ENCODE assay signal across 3 cellular contexts in genomic region chr17:82503094-82503727, GRCh38.
TF ChIP-seq lines count a peak whose summit lies in the region.

No MANE protein-coding gene starts in this region.

TF ChIP-seq in SK-N-SH, 30 proteins besides CTCF, POLR2A, EP300 and RAD21:
- TF ChIP-seq GABPA (IDR thresholded peaks at IDR 0.05; ENCODE audit: low read depth) (no peak), SIN3A (IDR thresholded peaks at IDR 0.05; ENCODE audit: borderline replicate concordance, low read depth, low read length) (no peak), YY1 (IDR thresholded peaks at IDR 0.05; ENCODE audit: low read depth) (no peak), ELF1 (IDR thresholded peaks at IDR 0.05) (no peak)

TF ChIP-seq in SK-N-SH treated with all-trans-retinoic acid at 6 μM for 48 hours, 23 proteins besides CTCF, POLR2A, EP300 and RAD21:
- no peak for TF ChIP-seq ZNF565 (CRISPR knock-in tag; conservative IDR thresholded peaks at IDR 0.05; ENCODE audit: low read depth)
- TF ChIP-seq TSHZ2 (CRISPR knock-in tag; IDR thresholded peaks at IDR 0.05) = no peak
- no peak for TF ChIP-seq ARNTL (CRISPR knock-in tag; IDR thresholded peaks at IDR 0.05; ENCODE audit: borderline replicate concordance, low read depth)
- TF ChIP-seq ISL1 (CRISPR knock-in tag; IDR thresholded peaks at IDR 0.05) = no peak
- TF ChIP-seq ESRRG (CRISPR knock-in tag; IDR thresholded peaks at IDR 0.05) = no peak
- no peak for TF ChIP-seq PPARA (CRISPR knock-in tag; IDR thresholded peaks at IDR 0.05; ENCODE audit: borderline replicate concordance)
- TF ChIP-seq RARB (CRISPR knock-in tag; IDR thresholded peaks at IDR 0.05) = no peak
- no peak for TF ChIP-seq ZNF70 (CRISPR knock-in tag; IDR thresholded peaks at IDR 0.05)
TF ChIP-seq in SK-N-SH treated with all-trans-retinoic acid at 6 μM for 48 hours: peak in this region for 0.

TF ChIP-seq in GM23338, 12 proteins besides CTCF, POLR2A, EP300 and RAD21:
- no peak for TF ChIP-seq NANOG (IDR thresholded peaks at IDR 0.05; ENCODE audit: borderline replicate concordance)
- no peak for TF ChIP-seq STAT1 (IDR thresholded peaks at IDR 0.05; ENCODE audit: unreplicated experiment)
- no peak for TF ChIP-seq EZH2 (IDR thresholded peaks at IDR 0.05; ENCODE audit: low read depth, unreplicated experiment)
- no peak for TF ChIP-seq CREB1 (CRISPR knock-in tag; IDR thresholded peaks at IDR 0.05; ENCODE audit: low read depth)
- TF ChIP-seq ZNF462 (CRISPR knock-in tag; IDR thresholded peaks at IDR 0.05) = no peak
- TF ChIP-seq ETS1 (IDR thresholded peaks at IDR 0.05) = no peak
- no peak for TF ChIP-seq POLR2AphosphoS5 (IDR thresholded peaks at IDR 0.05; ENCODE audit: low read depth)
- no peak for TF ChIP-seq ZNF331 (CRISPR knock-in tag; IDR thresholded peaks at IDR 0.05; ENCODE audit: low read depth)
- TF ChIP-seq ZNF114 (CRISPR knock-in tag; IDR thresholded peaks at IDR 0.05) = no peak
- TF ChIP-seq JUNB (IDR thresholded peaks at IDR 0.05; ENCODE audit: unreplicated experiment) = no peak
- TF ChIP-seq REST (IDR thresholded peaks at IDR 0.05; ENCODE audit: unreplicated experiment) = no peak
- no peak for TF ChIP-seq EZH2phosphoT487 (IDR thresholded peaks at IDR 0.05; ENCODE audit: unreplicated experiment)
